ENCODE assay signal across 17 cellular contexts in the genomic region with DNA sequence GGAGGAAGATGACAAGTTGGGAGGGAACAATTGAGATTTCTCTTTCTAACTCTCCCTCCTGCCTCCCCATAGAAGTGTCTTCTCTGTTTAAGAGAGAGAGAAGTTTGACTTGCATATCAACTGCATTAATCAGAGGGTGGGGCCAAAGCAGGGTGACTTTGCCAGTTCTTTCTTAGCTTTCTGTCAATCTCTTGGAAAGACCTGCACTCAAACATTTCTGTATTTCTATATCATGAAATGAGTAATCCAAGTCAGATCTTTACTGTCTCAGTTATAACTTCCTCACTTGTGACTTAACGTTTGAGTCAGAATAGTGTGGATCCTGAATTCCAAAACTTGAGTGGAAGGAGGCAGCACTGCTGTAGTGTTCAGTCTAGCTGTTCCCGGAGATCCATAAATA.
DNase-seq lines count a peak whose midpoint lies in the region; ATAC-seq, FAIRE-seq and TF ChIP-seq lines count a peak whose summit lies in the region.
"Had no signal": no experiment of that assay in that cellular context is flagged by ENCODE, and none has a peak within 500 bp of the region (broad histone marks: within the 10 kb centered on the region; RNA-seq: fewer than 3 reads in every experiment).

No MANE protein-coding gene starts in this region.

- H3K36me3 ChIP-seq in CD8-positive, alpha-beta T cell (ENCODE audit: insufficient read depth, low read length): no peaks in the 10 kb centered on the region
- H3K36me3 ChIP-seq: neutrophil had no signal

- no peaks in the 10 kb centered on the region for H3K27me3 Mint-ChIP-seq in CD8-positive, alpha-beta T cell (ENCODE audit: low read depth)

- peak; percentile 65 to 80 for ATAC-seq in A549
- no peak for ATAC-seq in HG02623 (IDR thresholded peaks at IDR 0.05; ENCODE audit: unreplicated experiment)
- ATAC-seq in CD8-positive, alpha-beta T cell: no peak

- CTCF ChIA-PET in A549 (lab: Yijun Ruan, JAX): no interaction called here
- CTCF ChIA-PET in CD8-positive, alpha-beta T cell (lab: Charles Lee): no interaction called here

- intact Hi-C loops in CD8-positive, alpha-beta T cell (cut with DNase I, micrococcal nuclease): no loop called here

- H3K4me1 Mint-ChIP-seq in CD8-positive, alpha-beta T cell (ENCODE audit: low read depth): no peaks in the 10 kb centered on the region

- POLR2A ChIA-PET in A549 (lab: Yijun Ruan, JAX): no interaction called here
- POLR2A ChIA-PET in CD8-positive, alpha-beta T cell (lab: Charles Lee): no interaction called here

- H3K27ac Mint-ChIP-seq in CD8-positive, alpha-beta T cell: no peak overlapping the region

- FAIRE-seq in A549 (lab: Jason Lieb, UNC): no peak

- peaks cover 35% of the 10 kb centered on the region for H3K4me1 ChIP-seq in A549
- no peaks in the 10 kb centered on the region for H3K4me1 ChIP-seq in CD8-positive, alpha-beta T cell (ENCODE audit: insufficient read depth, low read length)

- TF ChIP-seq RAD21 in A549 (conservative IDR thresholded peaks at IDR 0.05 in 1 of 2, IDR thresholded peaks at IDR 0.05 in 1 of 2): no peak

- H3K4me3 Mint-ChIP-seq in CD8-positive, alpha-beta T cell: no peak overlapping the region

- peak overlapping the region in 1 of 2 experiments; percentile 56; a peak in 2 of 6 replicates for H3K27ac ChIP-seq in A549
- H3K27ac ChIP-seq in CD8-positive, alpha-beta T cell (ENCODE audit: low read depth, low read length): no peak overlapping the region
- H3K27ac ChIP-seq: dorsolateral prefrontal cortex, neutrophil, VCaP had no signal

- TF ChIP-seq EP300 in A549 (IDR thresholded peaks at IDR 0.05): no peak

- peak in 1 of 2 experiments; percentile 15 for DNase-seq in A549 (ENCODE audit: low read depth in 1 of 2, low spot score in 1 of 2)
- DNase-seq in HS-5 (ENCODE audit: low read depth): peak; percentile 88
- peak; percentile 19 for DNase-seq in amniotic epithelial cell (ENCODE audit: low read depth)
- peak; percentile 77 for DNase-seq in foreskin fibroblast
- no peak for DNase-seq in H4 (ENCODE audit: low spot score)
- no peak for DNase-seq in CD8-positive, alpha-beta T cell
- no peak for DNase-seq in pons (ENCODE audit: low spot score)
- DNase-seq: ACHN, DMS79 treated with DMSO at 0.1 percent for 48 hours, dorsolateral prefrontal cortex, NCI-H1417, NCI-H69, SHP77, trophoblast cell had no signal

- no peak for TF ChIP-seq CTCF in A549 (IDR thresholded peaks at IDR 0.05)
- TF ChIP-seq CTCF in foreskin fibroblast (IDR thresholded peaks at IDR 0.05; ENCODE audit: low read depth, low read length): no peak
- TF ChIP-seq CTCF in CD8-positive, alpha-beta T cell (IDR thresholded peaks at IDR 0.05): no peak

- H3K4me3 ChIP-seq in A549 (no peak overlapping the region), foreskin fibroblast (ENCODE audit: low read depth in 1 of 2, low read length in 2 of 2) (no peak overlapping the region)
- H3K4me3 ChIP-seq in CD8-positive, alpha-beta T cell (ENCODE audit: low read depth, low read length): no peak overlapping the region
- H3K4me3 ChIP-seq: dorsolateral prefrontal cortex had no signal

- H3K27me3 ChIP-seq in CD8-positive, alpha-beta T cell (ENCODE audit: insufficient read depth, low read length): no peaks in the 10 kb centered on the region
- H3K27me3 ChIP-seq: dorsolateral prefrontal cortex, neutrophil had no signal

- no peaks in the 10 kb centered on the region for H3K9me3 ChIP-seq in A549
- H3K9me3 ChIP-seq in CD8-positive, alpha-beta T cell (ENCODE audit: low read length): no peaks in the 10 kb centered on the region
- H3K9me3 ChIP-seq: neutrophil had no signal

- 21% methylated on average over 2 of the region's 2 CpGs for WGBS in A549 (ENCODE audit: missing lambda C conversion rate)

- H3K9me3 Mint-ChIP-seq in CD8-positive, alpha-beta T cell: no peaks in the 10 kb centered on the region

- no peak for TF ChIP-seq POLR2A in A549 (IDR thresholded peaks at IDR 0.05; ENCODE audit: low read length)

- peak overlapping the region; percentile 59 for H3K4me2 ChIP-seq in A549

- H3K36me3 Mint-ChIP-seq in CD8-positive, alpha-beta T cell: no peaks in the 10 kb centered on the region

TF ChIP-seq in A549, 52 proteins besides CTCF, POLR2A, EP300 and RAD21:
- TF ChIP-seq GATA3 (IDR thresholded peaks at IDR 0.05; ENCODE audit: borderline replicate concordance) (no peak), ZFP36 (IDR thresholded peaks at IDR 0.05; ENCODE audit: borderline replicate concordance, partially characterized antibody) (no peak), FOSL2 (IDR thresholded peaks at IDR 0.05) (no peak), FOSL2 (CRISPR knock-in tag; IDR thresholded peaks at IDR 0.05) (peak; percentile 46; the same call in 1 of the 2 replicates), JUNB (IDR thresholded peaks at IDR 0.05) (peak; percentile 17; the same call in 1 of the 2 replicates), TFCP2L1 (CRISPR knock-in tag; IDR thresholded peaks at IDR 0.05) (no peak), FOXS1 (CRISPR knock-in tag; IDR thresholded peaks at IDR 0.05) (no peak), RCOR1 (IDR thresholded peaks at IDR 0.05; ENCODE audit: low read depth, low read length) (no peak), HEYL (CRISPR knock-in tag; IDR thresholded peaks at IDR 0.05) (no peak), HOXB5 (CRISPR knock-in tag; IDR thresholded peaks at IDR 0.05) (no peak)
- TF ChIP-seq, protein P1, sequence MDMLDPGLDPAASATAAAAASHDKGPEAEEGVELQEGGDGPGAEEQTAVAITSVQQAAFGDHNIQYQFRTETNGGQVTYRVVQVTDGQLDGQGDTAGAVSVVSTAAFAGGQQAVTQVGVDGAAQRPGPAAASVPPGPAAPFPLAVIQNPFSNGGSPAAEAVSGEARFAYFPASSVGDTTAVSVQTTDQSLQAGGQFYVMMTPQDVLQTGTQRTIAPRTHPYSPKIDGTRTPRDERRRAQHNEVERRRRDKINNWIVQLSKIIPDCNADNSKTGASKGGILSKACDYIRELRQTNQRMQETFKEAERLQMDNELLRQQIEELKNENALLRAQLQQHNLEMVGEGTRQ (IDR thresholded peaks at IDR 0.05): no peak
- TF ChIP-seq, protein P2, sequence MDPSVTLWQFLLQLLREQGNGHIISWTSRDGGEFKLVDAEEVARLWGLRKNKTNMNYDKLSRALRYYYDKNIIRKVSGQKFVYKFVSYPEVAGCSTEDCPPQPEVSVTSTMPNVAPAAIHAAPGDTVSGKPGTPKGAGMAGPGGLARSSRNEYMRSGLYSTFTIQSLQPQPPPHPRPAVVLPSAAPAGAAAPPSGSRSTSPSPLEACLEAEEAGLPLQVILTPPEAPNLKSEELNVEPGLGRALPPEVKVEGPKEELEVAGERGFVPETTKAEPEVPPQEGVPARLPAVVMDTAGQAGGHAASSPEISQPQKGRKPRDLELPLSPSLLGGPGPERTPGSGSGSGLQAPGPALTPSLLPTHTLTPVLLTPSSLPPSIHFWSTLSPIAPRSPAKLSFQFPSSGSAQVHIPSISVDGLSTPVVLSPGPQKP (IDR thresholded peaks at IDR 0.05; ENCODE audit: low read depth, low read length): no peak

Comparison
In these comparisons a context has a peak if more than half of its experiments do, and no peak if none do; other contexts are left out.
1. ATAC-seq: peak in A549 (2 of 2); none in HG02623 (single experiment) and CD8-positive, alpha-beta T cell (single experiment).
2. DNase-seq: peak in HS-5 (single experiment), amniotic epithelial cell (single experiment) and foreskin fibroblast (2 of 2); none in H4 (single experiment), CD8-positive, alpha-beta T cell (0 of 7) and pons (single experiment).